Comparison of ENCODE assay signal across 2 cellular contexts in genomic region chr19:35009424-35010415, GRCh38.
TF ChIP-seq lines count a peak whose summit lies in the region.

No MANE protein-coding gene starts in this region.

TF ChIP-seq in HEK293, 187 proteins besides CTCF, POLR2A, EP300 and RAD21 (continues in another document):
- TF ChIP-seq MYNN (tag by site-specific recombination; IDR thresholded peaks at IDR 0.05; ENCODE audit: borderline replicate concordance) (no peak), OSR2 (tag by site-specific recombination; IDR thresholded peaks at IDR 0.05) (no peak), ZNF521 (tag by site-specific recombination; IDR thresholded peaks at IDR 0.05) (no peak), ZNF555 (tag by site-specific recombination; conservative IDR thresholded peaks at IDR 0.05) (no peak), ZNF621 (tag by site-specific recombination; IDR thresholded peaks at IDR 0.05) (no peak), ZNF416 (tag by site-specific recombination; IDR thresholded peaks at IDR 0.05) (no peak), GLIS2 (tag by site-specific recombination; IDR thresholded peaks at IDR 0.05) (0 out of 2 replicates have a peak, but pooled peaks have one; percentile 33), ZNF623 (tag by site-specific recombination; IDR thresholded peaks at IDR 0.05) (no peak), ZNF639 (tag by site-specific recombination; IDR thresholded peaks at IDR 0.05) (0 out of 2 replicates have a peak, but pooled peaks have one; percentile 44), ZNF704 (tag by site-specific recombination; IDR thresholded peaks at IDR 0.05) (no peak), ZBTB26 (tag by site-specific recombination; optimal IDR thresholded peaks at IDR 0.05) (peak; percentile 11), ZNF48 (tag by site-specific recombination; IDR thresholded peaks at IDR 0.05) (no peak), ZNF18 (tag by site-specific recombination; IDR thresholded peaks at IDR 0.05) (peak; percentile 58; the same call in 1 of the 2 replicates), ZNF677 (tag by site-specific recombination; IDR thresholded peaks at IDR 0.05) (no peak), SP2 (tag by site-specific recombination; IDR thresholded peaks at IDR 0.05) (0 out of 2 replicates have a peak, but pooled peaks have one; percentile 5), ZNF391 (tag by site-specific recombination; IDR thresholded peaks at IDR 0.05; ENCODE audit: borderline replicate concordance, low read depth) (no peak), ZNF837 (tag by site-specific recombination; IDR thresholded peaks at IDR 0.05) (no peak), ZNF768 (tag by site-specific recombination; IDR thresholded peaks at IDR 0.05) (peak; percentile 93; the same call in 1 of the 2 replicates), ZNF777 (tag by site-specific recombination; IDR thresholded peaks at IDR 0.05; ENCODE audit: borderline replicate concordance) (no peak), ZNF19 (tag by site-specific recombination; IDR thresholded peaks at IDR 0.05; ENCODE audit: low read depth) (no peak), ZNF155 (tag by site-specific recombination; IDR thresholded peaks at IDR 0.05) (no peak), ZNF366 (tag by site-specific recombination; conservative IDR thresholded peaks at IDR 0.05) (0 out of 2 replicates have a peak, but pooled peaks have one; percentile 31), HOXC10 (CRISPR knock-in tag; IDR thresholded peaks at IDR 0.05) (no peak), ZNF785 (tag by site-specific recombination; IDR thresholded peaks at IDR 0.05) (no peak), ZBTB1 (tag by site-specific recombination; IDR thresholded peaks at IDR 0.05) (no peak), ZNF148 (tag by site-specific recombination; IDR thresholded peaks at IDR 0.05; ENCODE audit: borderline replicate concordance) (no peak)

TF ChIP-seq in endothelial cell of umbilical vein, 7 proteins besides CTCF, POLR2A, EP300 and RAD21:
- no peak for TF ChIP-seq POLR2AphosphoS5 (IDR thresholded peaks at IDR 0.05; ENCODE audit: insufficient read depth, low read depth, low read length)
- no peak for TF ChIP-seq JUN (IDR thresholded peaks at IDR 0.05; ENCODE audit: borderline replicate concordance, insufficient read depth, insufficient read length, low read depth)
- no peak for TF ChIP-seq MYC (IDR thresholded peaks at IDR 0.05; ENCODE audit: low read depth, low read length)
